23 cellular contexts compared by ENCODE assay signal in the genomic region with DNA sequence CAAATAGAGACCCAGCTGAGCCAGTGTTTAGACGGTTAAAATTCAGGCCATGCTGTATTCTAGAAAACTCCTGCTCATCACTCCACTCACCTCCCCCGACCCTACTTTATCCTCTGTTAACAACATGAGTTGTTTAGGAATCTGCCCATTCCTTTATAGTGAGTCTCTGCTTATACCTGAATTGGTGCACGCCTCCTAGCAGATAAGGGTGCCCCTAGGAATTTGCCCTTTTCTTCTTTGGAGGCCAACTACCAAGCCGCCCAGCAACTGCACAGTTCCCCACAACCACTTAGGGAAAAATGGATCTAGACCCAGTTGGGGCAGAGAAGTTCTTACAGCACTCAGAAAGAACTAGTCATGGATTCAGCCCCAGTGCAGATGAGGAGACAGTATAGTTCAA.
"Had no signal": no experiment of that assay in that cellular context is flagged by ENCODE, and none has a peak within 500 bp of the region (broad histone marks: within the 10 kb centered on the region; RNA-seq: fewer than 3 reads in every experiment).

No MANE protein-coding gene starts in this region.

- H3K4me1 ChIP-seq: colonic mucosa, foreskin keratinocyte, heart right ventricle had no signal

- H3K9me3 ChIP-seq: colonic mucosa, esophagus squamous epithelium, gastrocnemius medialis, gastroesophageal sphincter, heart right ventricle had no signal

- H2AFZ ChIP-seq: hepatocyte had no signal

- ATAC-seq: effector memory CD8-positive, alpha-beta T cell; esophagus mucosa; foreskin keratinocyte; gastrocnemius medialis; gastroesophageal sphincter; heart right ventricle had no signal

- H3K79me2 ChIP-seq: hepatocyte had no signal

- H3K27ac ChIP-seq: colonic mucosa, coronary artery, dorsolateral prefrontal cortex, epithelial cell of prostate, esophagus squamous epithelium, foreskin keratinocyte, gastrocnemius medialis, heart right ventricle, hepatocyte had no signal

- DNase-seq: colonic mucosa; cortex of kidney; dermis blood vessel endothelial cell; dorsolateral prefrontal cortex; effector CD4-positive, alpha-beta T cell; effector CD8-positive, alpha-beta T cell; effector memory CD4-positive, alpha-beta T cell; effector memory CD8-positive, alpha-beta T cell; endodermal cell; erythroblast; esophagus squamous epithelium; foreskin fibroblast; foreskin keratinocyte; foreskin melanocyte; gastrocnemius medialis; glutamatergic neuron; head of caudate nucleus; heart right ventricle had no signal

- H3K36me3 ChIP-seq: colonic mucosa, gastrocnemius medialis had no signal

- H3K4me3 ChIP-seq: colonic mucosa, coronary artery, dorsolateral prefrontal cortex, esophagus squamous epithelium, gastrocnemius medialis, gastroesophageal sphincter, heart right ventricle, hepatocyte had no signal

- H3K27me3 ChIP-seq: colonic mucosa, dorsolateral prefrontal cortex, esophagus squamous epithelium, foreskin keratinocyte, gastrocnemius medialis, gastroesophageal sphincter, heart right ventricle, hepatocyte had no signal

- H3K4me2 ChIP-seq: hepatocyte had no signal
